Comparison of ENCODE assay signal across 21 cellular contexts in genomic region chr5:10788358-10788757, GRCh38. TPM values are rescaled to one million over a fixed set of nuclear protein-coding genes. Genes with fewer than 3 reads are reported as not detected.
DNase-seq lines count a peak whose midpoint lies in the region; ATAC-seq and TF ChIP-seq lines count a peak whose summit lies in the region.
"Had no signal": no experiment of that assay in that cellular context is flagged by ENCODE, and none has a peak within 500 bp of the region (broad histone marks: within the 10 kb centered on the region; RNA-seq: fewer than 3 reads in every experiment).

No MANE protein-coding gene starts in this region.

- intact Hi-C loops in testis (cut with DNase I; ENCODE audit: low total_unique reads) = no loop called here
- intact Hi-C loops in esophagus muscularis mucosa (cut with DNase I) = no loop called here
- intact Hi-C loops in activated T-helper 2 cell treated with anti-CD3 and anti-CD28 coated beads, Interferon-gamma antibody, Interleukin-2, Interleukin-4, amounts not matched to agents 10 μg/mL and 5 μg/mL and 100 μg/mL, durations not matched to agents 14 hours and 24 hours and 36 hours (cut with micrococcal nuclease) = no loop called here

- no peaks in the 10 kb centered on the region for H3K9me3 Mint-ChIP-seq in GM23338
- H3K9me3 Mint-ChIP-seq in activated T-helper 2 cell treated with anti-CD3 and anti-CD28 coated beads, Interferon-gamma antibody, Interleukin-2, Interleukin-4, amounts not matched to agents 10 μg/mL and 5 μg/mL and 100 μg/mL, durations not matched to agents 14 hours and 24 hours and 36 hours = no peaks in the 10 kb centered on the region
- H3K9me3 Mint-ChIP-seq: CD8-positive, alpha-beta memory T cell; IgD-negative memory B cell had no signal

- WGBS in testis, 2 donors = 89 to 94% methylated on average over 5 of the region's 5 CpGs
- WGBS in esophagus muscularis mucosa = 89% methylated on average over 5 of the region's 5 CpGs

- H3K36me3 Mint-ChIP-seq in GM23338 (ENCODE audit: low read depth) = no peaks in the 10 kb centered on the region
- H3K36me3 Mint-ChIP-seq in activated T-helper 2 cell treated with anti-CD3 and anti-CD28 coated beads, Interferon-gamma antibody, Interleukin-2, Interleukin-4, amounts not matched to agents 10 μg/mL and 5 μg/mL and 100 μg/mL, durations not matched to agents 14 hours and 24 hours and 36 hours (ENCODE audit: low read depth) = no peaks in the 10 kb centered on the region
- H3K36me3 Mint-ChIP-seq: CD14-positive monocyte; CD8-positive, alpha-beta memory T cell; IgD-negative memory B cell had no signal

- TF ChIP-seq EP300 in esophagus muscularis mucosa (IDR thresholded peaks at IDR 0.05) = no peak

- H3K9me3 ChIP-seq in SJSA1 (replicated peaks) (no peaks in the 10 kb centered on the region), testis (no peaks in the 10 kb centered on the region), esophagus muscularis mucosa (no peaks in the 10 kb centered on the region)
- H3K9me3 ChIP-seq: BE2C had no signal

- H3K27ac Mint-ChIP-seq in GM23338 = no peak overlapping the region
- H3K27ac Mint-ChIP-seq in activated T-helper 2 cell treated with anti-CD3 and anti-CD28 coated beads, Interferon-gamma antibody, Interleukin-2, Interleukin-4, amounts not matched to agents 10 μg/mL and 5 μg/mL and 100 μg/mL, durations not matched to agents 14 hours and 24 hours and 36 hours = no peak overlapping the region
- H3K27ac Mint-ChIP-seq: CD14-positive monocyte, IgD-negative memory B cell had no signal

- 0 out of 2 replicates have a peak, but pooled peaks cover 7% of the 10 kb centered on the region for H3K9me2 ChIP-seq in GM23338 (ENCODE audit: insufficient read depth)

- H3K27me3 Mint-ChIP-seq in GM23338 (ENCODE audit: insufficient read depth, low read depth, poor library complexity) = no peaks in the 10 kb centered on the region
- H3K27me3 Mint-ChIP-seq in activated T-helper 2 cell treated with anti-CD3 and anti-CD28 coated beads, Interferon-gamma antibody, Interleukin-2, Interleukin-4, amounts not matched to agents 10 μg/mL and 5 μg/mL and 100 μg/mL, durations not matched to agents 14 hours and 24 hours and 36 hours (ENCODE audit: low read depth) = peaks cover 3% of the 10 kb centered on the region
- H3K27me3 Mint-ChIP-seq: IgD-negative memory B cell had no signal

- no peak overlapping the region for H3K27ac ChIP-seq in GM23338 (ENCODE audit: low read depth)
- H3K27ac ChIP-seq in SJSA1 = peak overlapping the region; percentile 86
- H3K27ac ChIP-seq in testis = peak overlapping the region; percentile 7 to 9
- H3K27ac ChIP-seq in esophagus muscularis mucosa (replicated peaks in 1 of 4) = no peak overlapping the region
- H3K27ac ChIP-seq: SK-N-MC had no signal

- no peaks in the 10 kb centered on the region for H3F3A ChIP-seq in GM23338 (replicated peaks; ENCODE audit: low read depth)

- H3K4me2 ChIP-seq in GM23338 = no peak overlapping the region

- H3K79me2 ChIP-seq in GM23338 (replicated peaks; ENCODE audit: insufficient read depth) = no peaks in the 10 kb centered on the region

- no peak for TF ChIP-seq POLR2A in testis (IDR thresholded peaks at IDR 0.05)
- TF ChIP-seq POLR2A in esophagus muscularis mucosa (IDR thresholded peaks at IDR 0.05; ENCODE audit: low read depth) = no peak

- TF ChIP-seq CTCF in GM23338 (conservative IDR thresholded peaks at IDR 0.05; ENCODE audit: low read depth in 2 of 2) = no peak
- TF ChIP-seq CTCF in fibroblast of pulmonary artery (IDR thresholded peaks at IDR 0.05; ENCODE audit: low read length, missing control alignments) = no peak
- TF ChIP-seq CTCF in testis (IDR thresholded peaks at IDR 0.05) = no peak
- no peak for TF ChIP-seq CTCF in esophagus muscularis mucosa (IDR thresholded peaks at IDR 0.05)

- H3K4me1 Mint-ChIP-seq in GM23338 = peaks cover 4% of the 10 kb centered on the region
- H3K4me1 Mint-ChIP-seq in activated T-helper 2 cell treated with anti-CD3 and anti-CD28 coated beads, Interferon-gamma antibody, Interleukin-2, Interleukin-4, amounts not matched to agents 10 μg/mL and 5 μg/mL and 100 μg/mL, durations not matched to agents 14 hours and 24 hours and 36 hours (ENCODE audit: low read depth) = no peaks in the 10 kb centered on the region

- H3K4me3 ChIP-seq in GM23338 = no peak overlapping the region
- no peak overlapping the region for H3K4me3 ChIP-seq in SJSA1
- H3K4me3 ChIP-seq in fibroblast of pulmonary artery (replicated peaks; ENCODE audit: low read depth, low read length) = no peak overlapping the region
- H3K4me3 ChIP-seq in testis = no peak overlapping the region
- no peak overlapping the region for H3K4me3 ChIP-seq in esophagus muscularis mucosa
- H3K4me3 ChIP-seq: SK-N-MC had no signal

- no peak for ATAC-seq in GM23338
- ATAC-seq: Panc1 had no signal

- H3K4me3 Mint-ChIP-seq in GM23338 = no peak overlapping the region
- no peak overlapping the region for H3K4me3 Mint-ChIP-seq in activated T-helper 2 cell treated with anti-CD3 and anti-CD28 coated beads, Interferon-gamma antibody, Interleukin-2, Interleukin-4, amounts not matched to agents 10 μg/mL and 5 μg/mL and 100 μg/mL, durations not matched to agents 14 hours and 24 hours and 36 hours (ENCODE audit: low read depth)
- H3K4me3 Mint-ChIP-seq: CD14-positive monocyte; CD8-positive, alpha-beta memory T cell; IgD-negative memory B cell had no signal

- H3K36me3 ChIP-seq in GM23338 (ENCODE audit: insufficient read depth) (no peaks in the 10 kb centered on the region), SJSA1 (no peaks in the 10 kb centered on the region), testis (ENCODE audit: low read depth, missing control alignments) (no peaks in the 10 kb centered on the region), esophagus muscularis mucosa (no peaks in the 10 kb centered on the region)
- H3K36me3 ChIP-seq: BE2C had no signal

- H3K27me3 ChIP-seq in GM23338 (ENCODE audit: insufficient read depth) = no peaks in the 10 kb centered on the region
- no peaks in the 10 kb centered on the region for H3K27me3 ChIP-seq in SJSA1 (replicated peaks)
- H3K27me3 ChIP-seq in testis = no peaks in the 10 kb centered on the region
- H3K27me3 ChIP-seq in esophagus muscularis mucosa = no peaks in the 10 kb centered on the region

- peak overlapping the region; percentile 59; the same call in 1 of the 2 replicates for H2AFZ ChIP-seq in GM23338

- H4K20me1 ChIP-seq in GM23338 (replicated peaks; ENCODE audit: insufficient read depth) = no peaks in the 10 kb centered on the region

- H3K4me1 ChIP-seq in GM23338 (ENCODE audit: insufficient read depth) (no peaks in the 10 kb centered on the region), SJSA1 (replicated peaks) (peaks cover 32% of the 10 kb centered on the region), testis (peaks cover 16% of the 10 kb centered on the region), esophagus muscularis mucosa (peaks cover 0 to 9% (median 0%) of the 10 kb centered on the region in 4 donors)
- H3K4me1 ChIP-seq: BE2C had no signal

- DNase-seq in GM23338 (ENCODE audit: low spot score) = no peak
- DNase-seq in SJSA1 (ENCODE audit: low read depth in 1 of 2, low spot score in 2 of 2) = no peak
- peak; percentile 3 for DNase-seq in fibroblast of pulmonary artery (ENCODE audit: low read depth)
- DNase-seq in testis = no peak
- DNase-seq in hepatic stellate cell (ENCODE audit: low spot score) = no peak
- no peak for DNase-seq in esophagus muscularis mucosa (ENCODE audit: extremely low spot score)
- no peak for DNase-seq in activated T-helper 2 cell treated with anti-CD3 and anti-CD28 coated beads, Interferon-gamma antibody, Interleukin-2, Interleukin-4, amounts not matched to agents 10 μg/mL and 5 μg/mL and 100 μg/mL, durations not matched to agents 14 hours and 24 hours and 36 hours (ENCODE audit: low spot score)
- DNase-seq: BE2C; CD8-positive, alpha-beta memory T cell; DMS79 treated with DMSO at 0.1 percent for 48 hours; NCI-H1092; NCI-H1436; NCI-H187 treated with DMSO at 0.1 percent for 48 hours; NCI-H2171 treated with DMSO at 0.1 percent for 48 hours; NCI-H345; NCI-H510A treated with DMSO at 0.1 percent for 48 hours; SHP77 treated with DMSO at 0.1 percent for 48 hours had no signal

TF ChIP-seq in GM23338, 12 proteins besides CTCF, POLR2A, EP300 and RAD21 (continues in another document):
- TF ChIP-seq POLR2AphosphoS5 (IDR thresholded peaks at IDR 0.05; ENCODE audit: low read depth) = no peak
- TF ChIP-seq ETS1 (IDR thresholded peaks at IDR 0.05) = no peak
- TF ChIP-seq ZNF114 (CRISPR knock-in tag; IDR thresholded peaks at IDR 0.05) = no peak
- no peak for TF ChIP-seq ZNF331 (CRISPR knock-in tag; IDR thresholded peaks at IDR 0.05; ENCODE audit: low read depth)
- TF ChIP-seq EZH2 (IDR thresholded peaks at IDR 0.05; ENCODE audit: low read depth, unreplicated experiment) = no peak
- no peak for TF ChIP-seq CREB1 (CRISPR knock-in tag; IDR thresholded peaks at IDR 0.05; ENCODE audit: low read depth)

RNA-seq across cellular contexts. Expression of gene DAP, which starts 27.3 kb away (rescaled TPM):
- 32.7 and 35.7 TPM in 2 replicates for total RNA-seq in GM23338 (2014; rRNA removed; shearing (Covaris generic))
- polyA plus RNA-seq in GM23338 (2016; fragmentation: Nextera tagmentation; extraction: Ambion mirVana) (31.5 and 37.6 TPM in 2 replicates), testis (ENCODE audit: insufficient read depth, low read depth, low replicate concordance) (92.2 TPM)
- total RNA-seq in SJSA1 (2014; rRNA removed; shearing (Covaris generic)) = 40.6 and 64.6 TPM in 2 replicates
- total RNA-seq in testis (10 to 100 TPM; 46.3 to 48.1 TPM), esophagus muscularis mucosa (10 to 100 TPM; 24.3 to 42.4 (median 37.0) TPM)
- 51.3 and 56.6 TPM in 2 replicates for total RNA-seq in activated T-helper 2 cell treated with anti-CD3 and anti-CD28 coated beads, Interferon-gamma antibody, Interleukin-2, Interleukin-4, amounts not matched to agents 10 μg/mL and 5 μg/mL and 100 μg/mL, durations not matched to agents 14 hours and 24 hours and 36 hours

Comparison
In these comparisons a context has a peak if more than half of its experiments do, and no peak if none do; other contexts are left out.
1. H3K27ac ChIP-seq: peak in SJSA1 (single experiment) and testis (2 of 2); none in GM23338 (single experiment) and esophagus muscularis mucosa (0 of 4).